Comparison of ENCODE assay signal across 1 cellular context in the genomic region with DNA sequence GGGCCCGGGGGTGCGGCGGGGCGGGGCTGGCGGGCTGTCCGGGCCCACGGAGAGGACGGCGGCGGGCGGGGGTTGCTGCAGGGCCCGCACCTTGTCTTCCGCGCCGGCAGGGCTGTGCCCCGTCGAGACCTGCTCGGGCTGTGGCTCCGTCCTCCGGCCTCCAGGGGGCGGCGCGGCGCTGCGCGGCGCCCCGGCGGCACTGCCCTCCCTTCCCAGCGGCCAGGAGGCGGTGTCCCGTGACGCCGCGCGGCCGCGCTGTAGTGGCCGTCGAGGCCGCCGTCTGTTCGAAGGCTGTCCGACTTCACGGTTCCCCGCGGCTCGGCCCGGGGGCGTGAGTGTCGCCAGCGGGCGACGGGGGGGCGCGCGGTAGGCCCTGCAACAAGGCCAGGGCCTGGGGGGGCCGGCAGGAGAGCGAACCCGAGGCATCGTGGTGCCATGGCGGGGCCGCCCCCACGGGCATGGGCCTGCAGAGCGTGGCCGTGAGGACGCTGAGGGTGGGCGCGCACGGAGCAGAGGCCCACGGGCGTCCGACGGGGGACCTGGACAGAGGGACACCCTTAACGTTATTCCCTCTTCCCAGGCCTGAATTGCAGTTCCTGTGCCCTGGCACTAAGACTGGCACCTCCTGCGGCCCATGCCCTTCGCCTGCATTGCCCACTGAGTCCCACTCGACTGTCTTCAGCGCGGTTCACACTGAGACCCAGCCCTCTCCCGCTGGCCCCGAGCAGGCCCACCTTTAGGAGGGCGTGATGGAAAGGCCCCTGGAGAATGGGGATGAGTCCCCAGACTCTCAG.
TF ChIP-seq lines count a peak whose summit lies in the region.

A gene with protein sequence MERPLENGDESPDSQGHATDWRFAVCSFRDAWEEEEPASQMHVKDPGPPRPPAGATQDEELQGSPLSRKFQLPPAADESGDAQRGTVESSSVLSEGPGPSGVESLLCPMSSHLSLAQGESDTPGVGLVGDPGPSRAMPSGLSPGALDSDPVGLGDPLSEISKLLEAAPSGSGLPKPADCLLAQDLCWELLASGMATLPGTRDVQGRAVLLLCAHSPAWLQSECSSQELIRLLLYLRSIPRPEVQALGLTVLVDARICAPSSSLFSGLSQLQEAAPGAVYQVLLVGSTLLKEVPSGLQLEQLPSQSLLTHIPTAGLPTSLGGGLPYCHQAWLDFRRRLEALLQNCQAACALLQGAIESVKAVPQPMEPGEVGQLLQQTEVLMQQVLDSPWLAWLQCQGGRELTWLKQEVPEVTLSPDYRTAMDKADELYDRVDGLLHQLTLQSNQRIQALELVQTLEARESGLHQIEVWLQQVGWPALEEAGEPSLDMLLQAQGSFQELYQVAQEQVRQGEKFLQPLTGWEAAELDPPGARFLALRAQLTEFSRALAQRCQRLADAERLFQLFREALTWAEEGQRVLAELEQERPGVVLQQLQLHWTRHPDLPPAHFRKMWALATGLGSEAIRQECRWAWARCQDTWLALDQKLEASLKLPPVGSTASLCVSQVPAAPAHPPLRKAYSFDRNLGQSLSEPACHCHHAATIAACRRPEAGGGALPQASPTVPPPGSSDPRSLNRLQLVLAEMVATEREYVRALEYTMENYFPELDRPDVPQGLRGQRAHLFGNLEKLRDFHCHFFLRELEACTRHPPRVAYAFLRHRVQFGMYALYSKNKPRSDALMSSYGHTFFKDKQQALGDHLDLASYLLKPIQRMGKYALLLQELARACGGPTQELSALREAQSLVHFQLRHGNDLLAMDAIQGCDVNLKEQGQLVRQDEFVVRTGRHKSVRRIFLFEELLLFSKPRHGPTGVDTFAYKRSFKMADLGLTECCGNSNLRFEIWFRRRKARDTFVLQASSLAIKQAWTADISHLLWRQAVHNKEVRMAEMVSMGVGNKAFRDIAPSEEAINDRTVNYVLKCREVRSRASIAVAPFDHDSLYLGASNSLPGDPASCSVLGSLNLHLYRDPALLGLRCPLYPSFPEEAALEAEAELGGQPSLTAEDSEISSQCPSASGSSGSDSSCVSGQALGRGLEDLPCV (plus strand): TSS at position 237 of the 794 bp plus-strand sequence. CDS start 513 bp downstream, at position 750.

TF ChIP-seq in HepG2, 621 proteins besides CTCF, POLR2A, EP300 and RAD21 (continued from another document and continues in another):
- TF ChIP-seq HMG20B (CRISPR knock-in tag; conservative IDR thresholded peaks at IDR 0.05) (no peak), GLI4 (CRISPR knock-in tag; IDR thresholded peaks at IDR 0.05; ENCODE audit: borderline replicate concordance) (no peak), ZNF501 (CRISPR knock-in tag; IDR thresholded peaks at IDR 0.05) (peak; percentile 38; the same call in 1 of the 2 replicates), PHF5A (CRISPR knock-in tag; IDR thresholded peaks at IDR 0.05; ENCODE audit: low read depth, unreplicated experiment) (no peak), ELF1 (CRISPR knock-in tag; IDR thresholded peaks at IDR 0.05) (no peak), ZNF510 (CRISPR knock-in tag; IDR thresholded peaks at IDR 0.05; ENCODE audit: low read depth) (peak; percentile 71; the same call in 1 of the 2 replicates), KDM5A (IDR thresholded peaks at IDR 0.05; ENCODE audit: borderline replicate concordance, low read length) (no peak), MEIS1 (CRISPR knock-in tag; IDR thresholded peaks at IDR 0.05; ENCODE audit: borderline replicate concordance) (no peak; the same call in 1 of the 2 replicates), MAFK (conservative IDR thresholded peaks at IDR 0.05 in 1 of 2, IDR thresholded peaks at IDR 0.05 in 1 of 2; ENCODE audit: low read length in 2 of 2) (no peak), ZNF468 (CRISPR knock-in tag; IDR thresholded peaks at IDR 0.05) (peak; percentile 90; the same call in 1 of the 2 replicates), PTBP1 (IDR thresholded peaks at IDR 0.05; ENCODE audit: low read depth, low read length, poor library complexity, severe bottlenecking) (no peak), SATB2 (CRISPR knock-in tag; IDR thresholded peaks at IDR 0.05) (no peak), SRSF1 (optimal IDR thresholded peaks at IDR 0.05; ENCODE audit: low read depth, low read length) (no peak), ZBTB42 (CRISPR knock-in tag; IDR thresholded peaks at IDR 0.05) (no peak), NFRKB (IDR thresholded peaks at IDR 0.05) (no peak), NR1H2 (CRISPR knock-in tag; IDR thresholded peaks at IDR 0.05; ENCODE audit: borderline replicate concordance, low read depth) (peak; percentile 51; the same call in 1 of the 2 replicates), KAT7 (CRISPR knock-in tag; IDR thresholded peaks at IDR 0.05; ENCODE audit: borderline replicate concordance) (no peak), FOXP1 (IDR thresholded peaks at IDR 0.05) (no peak), FOXP1 (CRISPR knock-in tag; IDR thresholded peaks at IDR 0.05) (no peak), ZFP82 (CRISPR knock-in tag; IDR thresholded peaks at IDR 0.05; ENCODE audit: borderline replicate concordance) (peak; percentile 43; the same call in 1 of the 2 replicates), PAF1 (CRISPR knock-in tag; IDR thresholded peaks at IDR 0.05) (no peak), KLF16 (CRISPR knock-in tag; IDR thresholded peaks at IDR 0.05) (no peak), POLR2AphosphoS5 (IDR thresholded peaks at IDR 0.05; ENCODE audit: low read depth, low read length) (peak; percentile 51), SRY (CRISPR knock-in tag; IDR thresholded peaks at IDR 0.05) (peak; percentile 48), RFX5 (IDR thresholded peaks at IDR 0.05; ENCODE audit: low read depth, low read length) (no peak), ZNF670 (CRISPR knock-in tag; IDR thresholded peaks at IDR 0.05; ENCODE audit: borderline replicate concordance) (no peak; the same call in 1 of the 2 replicates), ZNF879 (CRISPR knock-in tag; IDR thresholded peaks at IDR 0.05) (no peak), ZSCAN29 (CRISPR knock-in tag; conservative IDR thresholded peaks at IDR 0.05) (no peak), XBP1 (CRISPR knock-in tag; IDR thresholded peaks at IDR 0.05) (no peak), ZNF232 (CRISPR knock-in tag; IDR thresholded peaks at IDR 0.05; ENCODE audit: borderline replicate concordance) (no peak), DR1 (CRISPR knock-in tag; IDR thresholded peaks at IDR 0.05) (no peak; the same call in 1 of the 2 replicates), MAF1 (CRISPR knock-in tag; IDR thresholded peaks at IDR 0.05; ENCODE audit: borderline replicate concordance) (0 out of 2 replicates have a peak, but pooled peaks have one; percentile 17), ZNF788 (CRISPR knock-in tag; IDR thresholded peaks at IDR 0.05; ENCODE audit: borderline replicate concordance) (peak; percentile 17), RBM39 (IDR thresholded peaks at IDR 0.05; ENCODE audit: low read depth, low read length, poor library complexity, severe bottlenecking) (peak; percentile 76), ZNF367 (CRISPR knock-in tag; IDR thresholded peaks at IDR 0.05; ENCODE audit: borderline replicate concordance) (no peak; the same call in 1 of the 2 replicates)
- TF ChIP-seq, protein P1, sequence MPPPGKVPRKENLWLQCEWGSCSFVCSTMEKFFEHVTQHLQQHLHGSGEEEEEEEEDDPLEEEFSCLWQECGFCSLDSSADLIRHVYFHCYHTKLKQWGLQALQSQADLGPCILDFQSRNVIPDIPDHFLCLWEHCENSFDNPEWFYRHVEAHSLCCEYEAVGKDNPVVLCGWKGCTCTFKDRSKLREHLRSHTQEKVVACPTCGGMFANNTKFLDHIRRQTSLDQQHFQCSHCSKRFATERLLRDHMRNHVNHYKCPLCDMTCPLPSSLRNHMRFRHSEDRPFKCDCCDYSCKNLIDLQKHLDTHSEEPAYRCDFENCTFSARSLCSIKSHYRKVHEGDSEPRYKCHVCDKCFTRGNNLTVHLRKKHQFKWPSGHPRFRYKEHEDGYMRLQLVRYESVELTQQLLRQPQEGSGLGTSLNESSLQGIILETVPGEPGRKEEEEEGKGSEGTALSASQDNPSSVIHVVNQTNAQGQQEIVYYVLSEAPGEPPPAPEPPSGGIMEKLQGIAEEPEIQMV (CRISPR knock-in tag; IDR thresholded peaks at IDR 0.05; ENCODE audit: low read depth): 0 out of 2 replicates have a peak, but pooled peaks have one; percentile 31
- TF ChIP-seq, protein P2, sequence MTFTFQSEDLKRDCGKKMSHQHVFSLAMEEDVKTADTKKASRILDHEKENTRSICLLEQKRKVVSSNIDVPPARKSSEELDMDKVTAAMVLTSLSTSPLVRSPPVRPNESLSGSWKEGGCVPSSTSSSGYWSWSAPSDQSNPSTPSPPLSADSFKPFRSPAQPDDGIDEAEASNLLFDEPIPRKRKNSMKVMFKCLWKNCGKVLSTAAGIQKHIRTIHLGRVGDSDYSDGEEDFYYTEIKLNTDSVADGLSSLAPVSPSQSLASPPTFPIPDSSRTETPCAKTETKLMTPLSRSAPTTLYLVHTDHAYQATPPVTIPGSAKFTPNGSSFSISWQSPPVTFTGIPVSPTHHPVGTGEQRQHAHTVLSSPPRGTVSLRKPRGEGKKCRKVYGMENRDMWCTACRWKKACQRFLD (CRISPR knock-in tag; IDR thresholded peaks at IDR 0.05; ENCODE audit: borderline replicate concordance): peak; percentile 84; the same call in 1 of the 2 replicates
- TF ChIP-seq, protein P3, sequence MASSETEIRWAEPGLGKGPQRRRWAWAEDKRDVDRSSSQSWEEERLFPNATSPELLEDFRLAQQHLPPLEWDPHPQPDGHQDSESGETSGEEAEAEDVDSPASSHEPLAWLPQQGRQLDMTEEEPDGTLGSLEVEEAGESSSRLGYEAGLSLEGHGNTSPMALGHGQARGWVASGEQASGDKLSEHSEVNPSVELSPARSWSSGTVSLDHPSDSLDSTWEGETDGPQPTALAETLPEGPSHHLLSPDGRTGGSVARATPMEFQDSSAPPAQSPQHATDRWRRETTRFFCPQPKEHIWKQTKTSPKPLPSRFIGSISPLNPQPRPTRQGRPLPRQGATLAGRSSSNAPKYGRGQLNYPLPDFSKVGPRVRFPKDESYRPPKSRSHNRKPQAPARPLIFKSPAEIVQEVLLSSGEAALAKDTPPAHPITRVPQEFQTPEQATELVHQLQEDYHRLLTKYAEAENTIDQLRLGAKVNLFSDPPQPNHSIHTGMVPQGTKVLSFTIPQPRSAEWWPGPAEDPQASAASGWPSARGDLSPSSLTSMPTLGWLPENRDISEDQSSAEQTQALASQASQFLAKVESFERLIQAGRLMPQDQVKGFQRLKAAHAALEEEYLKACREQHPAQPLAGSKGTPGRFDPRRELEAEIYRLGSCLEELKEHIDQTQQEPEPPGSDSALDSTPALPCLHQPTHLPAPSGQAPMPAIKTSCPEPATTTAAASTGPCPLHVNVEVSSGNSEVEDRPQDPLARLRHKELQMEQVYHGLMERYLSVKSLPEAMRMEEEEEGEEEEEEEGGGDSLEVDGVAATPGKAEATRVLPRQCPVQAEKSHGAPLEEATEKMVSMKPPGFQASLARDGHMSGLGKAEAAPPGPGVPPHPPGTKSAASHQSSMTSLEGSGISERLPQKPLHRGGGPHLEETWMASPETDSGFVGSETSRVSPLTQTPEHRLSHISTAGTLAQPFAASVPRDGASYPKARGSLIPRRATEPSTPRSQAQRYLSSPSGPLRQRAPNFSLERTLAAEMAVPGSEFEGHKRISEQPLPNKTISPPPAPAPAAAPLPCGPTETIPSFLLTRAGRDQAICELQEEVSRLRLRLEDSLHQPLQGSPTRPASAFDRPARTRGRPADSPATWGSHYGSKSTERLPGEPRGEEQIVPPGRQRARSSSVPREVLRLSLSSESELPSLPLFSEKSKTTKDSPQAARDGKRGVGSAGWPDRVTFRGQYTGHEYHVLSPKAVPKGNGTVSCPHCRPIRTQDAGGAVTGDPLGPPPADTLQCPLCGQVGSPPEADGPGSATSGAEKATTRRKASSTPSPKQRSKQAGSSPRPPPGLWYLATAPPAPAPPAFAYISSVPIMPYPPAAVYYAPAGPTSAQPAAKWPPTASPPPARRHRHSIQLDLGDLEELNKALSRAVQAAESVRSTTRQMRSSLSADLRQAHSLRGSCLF (CRISPR knock-in tag; IDR thresholded peaks at IDR 0.05; ENCODE audit: borderline replicate concordance): no peak
- TF ChIP-seq, protein P4, sequence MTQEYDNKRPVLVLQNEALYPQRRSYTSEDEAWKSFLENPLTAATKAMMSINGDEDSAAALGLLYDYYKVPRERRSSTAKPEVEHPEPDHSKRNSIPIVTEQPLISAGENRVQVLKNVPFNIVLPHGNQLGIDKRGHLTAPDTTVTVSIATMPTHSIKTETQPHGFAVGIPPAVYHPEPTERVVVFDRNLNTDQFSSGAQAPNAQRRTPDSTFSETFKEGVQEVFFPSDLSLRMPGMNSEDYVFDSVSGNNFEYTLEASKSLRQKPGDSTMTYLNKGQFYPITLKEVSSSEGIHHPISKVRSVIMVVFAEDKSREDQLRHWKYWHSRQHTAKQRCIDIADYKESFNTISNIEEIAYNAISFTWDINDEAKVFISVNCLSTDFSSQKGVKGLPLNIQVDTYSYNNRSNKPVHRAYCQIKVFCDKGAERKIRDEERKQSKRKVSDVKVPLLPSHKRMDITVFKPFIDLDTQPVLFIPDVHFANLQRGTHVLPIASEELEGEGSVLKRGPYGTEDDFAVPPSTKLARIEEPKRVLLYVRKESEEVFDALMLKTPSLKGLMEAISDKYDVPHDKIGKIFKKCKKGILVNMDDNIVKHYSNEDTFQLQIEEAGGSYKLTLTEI (CRISPR knock-in tag; conservative IDR thresholded peaks at IDR 0.05): no peak
- TF ChIP-seq, protein P5, sequence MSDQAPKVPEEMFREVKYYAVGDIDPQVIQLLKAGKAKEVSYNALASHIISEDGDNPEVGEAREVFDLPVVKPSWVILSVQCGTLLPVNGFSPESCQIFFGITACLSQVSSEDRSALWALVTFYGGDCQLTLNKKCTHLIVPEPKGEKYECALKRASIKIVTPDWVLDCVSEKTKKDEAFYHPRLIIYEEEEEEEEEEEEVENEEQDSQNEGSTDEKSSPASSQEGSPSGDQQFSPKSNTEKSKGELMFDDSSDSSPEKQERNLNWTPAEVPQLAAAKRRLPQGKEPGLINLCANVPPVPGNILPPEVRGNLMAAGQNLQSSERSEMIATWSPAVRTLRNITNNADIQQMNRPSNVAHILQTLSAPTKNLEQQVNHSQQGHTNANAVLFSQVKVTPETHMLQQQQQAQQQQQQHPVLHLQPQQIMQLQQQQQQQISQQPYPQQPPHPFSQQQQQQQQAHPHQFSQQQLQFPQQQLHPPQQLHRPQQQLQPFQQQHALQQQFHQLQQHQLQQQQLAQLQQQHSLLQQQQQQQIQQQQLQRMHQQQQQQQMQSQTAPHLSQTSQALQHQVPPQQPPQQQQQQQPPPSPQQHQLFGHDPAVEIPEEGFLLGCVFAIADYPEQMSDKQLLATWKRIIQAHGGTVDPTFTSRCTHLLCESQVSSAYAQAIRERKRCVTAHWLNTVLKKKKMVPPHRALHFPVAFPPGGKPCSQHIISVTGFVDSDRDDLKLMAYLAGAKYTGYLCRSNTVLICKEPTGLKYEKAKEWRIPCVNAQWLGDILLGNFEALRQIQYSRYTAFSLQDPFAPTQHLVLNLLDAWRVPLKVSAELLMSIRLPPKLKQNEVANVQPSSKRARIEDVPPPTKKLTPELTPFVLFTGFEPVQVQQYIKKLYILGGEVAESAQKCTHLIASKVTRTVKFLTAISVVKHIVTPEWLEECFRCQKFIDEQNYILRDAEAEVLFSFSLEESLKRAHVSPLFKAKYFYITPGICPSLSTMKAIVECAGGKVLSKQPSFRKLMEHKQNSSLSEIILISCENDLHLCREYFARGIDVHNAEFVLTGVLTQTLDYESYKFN (CRISPR knock-in tag; conservative IDR thresholded peaks at IDR 0.05): no peak
- TF ChIP-seq, protein P6, sequence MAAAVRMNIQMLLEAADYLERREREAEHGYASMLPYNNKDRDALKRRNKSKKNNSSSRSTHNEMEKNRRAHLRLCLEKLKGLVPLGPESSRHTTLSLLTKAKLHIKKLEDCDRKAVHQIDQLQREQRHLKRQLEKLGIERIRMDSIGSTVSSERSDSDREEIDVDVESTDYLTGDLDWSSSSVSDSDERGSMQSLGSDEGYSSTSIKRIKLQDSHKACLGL (CRISPR knock-in tag; IDR thresholded peaks at IDR 0.05): peak; percentile 78; the same call in 1 of the 2 replicates
